In the genomic region with DNA sequence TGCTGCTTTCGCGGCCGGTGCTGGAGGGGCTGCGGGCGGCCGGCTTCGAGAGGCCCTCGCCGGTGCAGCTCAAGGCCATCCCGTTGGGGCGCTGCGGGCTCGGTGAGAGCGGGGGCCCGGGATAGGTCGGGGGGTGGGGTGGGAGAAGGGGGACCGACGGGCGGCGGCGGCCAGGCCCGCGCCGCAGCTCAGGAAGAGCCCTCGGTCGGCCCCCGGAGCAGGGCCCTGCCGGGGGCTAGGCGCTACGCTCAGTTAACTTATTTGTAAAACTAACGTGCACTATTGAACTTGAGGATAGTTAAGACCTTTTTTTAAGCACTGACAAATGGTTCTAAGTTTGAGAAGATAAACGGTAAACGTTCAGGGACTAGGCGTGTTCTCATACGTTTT, we compare ENCODE assay signal across 8 cellular contexts. TPM values are rescaled to one million over a fixed set of nuclear protein-coding genes. Genes with fewer than 3 reads are reported as not detected.
DNase-seq lines count a peak whose midpoint lies in the region; ATAC-seq, FAIRE-seq and TF ChIP-seq lines count a peak whose summit lies in the region.

No MANE protein-coding gene starts in this region.

- H3K27ac ChIP-seq in ACC112 (ENCODE audit: low read depth, low read length) (peak overlapping the region; percentile 84), OCI-LY7 (ENCODE audit: low read depth, low read length, poor library complexity, severe bottlenecking) (peak overlapping the region; percentile 81), esophagus squamous epithelium (peak overlapping the region; percentile 86 to 96 (median 92)), pancreas (peak overlapping the region; percentile 73 to 93 (median 86))

- H2AFZ ChIP-seq in ACC112 (ENCODE audit: low read length, unreplicated experiment) = peak overlapping the region; percentile 95
- H2AFZ ChIP-seq in OCI-LY7 (ENCODE audit: low read length) = peak overlapping the region; percentile 59; the same call in 1 of the 2 replicates

- H3K9me3 ChIP-seq in OCI-LY7 (ENCODE audit: low read length) (no peaks in the 10 kb centered on the region), esophagus squamous epithelium (no peaks in the 10 kb centered on the region), pancreas (no peaks in the 10 kb centered on the region)

- H3K4me3 ChIP-seq in ACC112 (ENCODE audit: low read depth, low read length) (peak overlapping the region; percentile 92), OCI-LY7 (ENCODE audit: low read depth, low read length, poor library complexity, severe bottlenecking) (peak overlapping the region; percentile 83), esophagus squamous epithelium (peak overlapping the region; percentile 79 to 90 (median 84)), pancreas (peak overlapping the region; percentile 69 to 88 (median 84))

- H3K79me2 ChIP-seq in ACC112 (ENCODE audit: control insufficient read depth, insufficient read depth, low read length, unreplicated experiment) = peaks cover 33% of the 10 kb centered on the region
- peaks cover 64% of the 10 kb centered on the region for H3K79me2 ChIP-seq in OCI-LY7 (ENCODE audit: insufficient read depth, low read depth, low read length)

- H3K36me3 ChIP-seq in ACC112 (ENCODE audit: insufficient read depth, low read length) (peaks cover 4% of the 10 kb centered on the region), OCI-LY7 (ENCODE audit: insufficient read depth, low read length) (peaks cover 41% of the 10 kb centered on the region), esophagus squamous epithelium (peaks cover 0 to 32% (median 0%) of the 10 kb centered on the region in 3 donors), pancreas (peaks cover 0 to 7% (median 3%) of the 10 kb centered on the region in 3 donors)

- intact Hi-C loops in OCI-LY7 (cut with micrococcal nuclease; ENCODE audit: unreplicated experiment) (loop anchor here (5.0 to 10.0 kb wide), 6 partner anchors 131 to 1121 kb away; no protein-coding TSS in a partner anchor), esophagus squamous epithelium (cut with DNase I) (no loop called here), pancreas (cut with DNase I) (no loop called here)

- H3K27me3 ChIP-seq in ACC112 (ENCODE audit: insufficient read depth, low read length) = no peaks in the 10 kb centered on the region
- no peaks in the 10 kb centered on the region for H3K27me3 ChIP-seq in esophagus squamous epithelium
- H3K27me3 ChIP-seq in pancreas = no peaks in the 10 kb centered on the region

- POLR2A ChIA-PET in OCI-LY7 (lab: Charles Lee) = interaction anchor here (0.6 to 4.3 kb wide), 8 partner anchors 11 to 347 kb away, joined by 3 to 18 read pairs (median 4); no protein-coding TSS in a partner anchor

- H3K4me2 ChIP-seq in OCI-LY7 (ENCODE audit: low read length) = peak overlapping the region; percentile 85

- TF ChIP-seq POLR2A in esophagus squamous epithelium (IDR thresholded peaks at IDR 0.05) (no peak), H54 (IDR thresholded peaks at IDR 0.05; ENCODE audit: low read depth, low read length) (no peak)

- no TSS peak for BruUV-seq in OCI-LY7 (replicated peaks; lab: Mats Ljungman, UMichigan)

- peaks cover 6% of the 10 kb centered on the region; the same call in 1 of the 2 replicates for H4K20me1 ChIP-seq in OCI-LY7 (ENCODE audit: insufficient read depth, low read length)

- H3K4me1 ChIP-seq in ACC112 (ENCODE audit: control insufficient read depth, insufficient read depth, low read length, unreplicated experiment) (peaks cover 26% of the 10 kb centered on the region), OCI-LY7 (ENCODE audit: insufficient read depth, low read length, poor library complexity, severe bottlenecking) (peaks cover 53% of the 10 kb centered on the region), esophagus squamous epithelium (peaks cover 0 to 33% (median 6%) of the 10 kb centered on the region in 3 donors), pancreas (peaks cover 0 to 9% (median 0%) of the 10 kb centered on the region in 3 donors)

- no peak for FAIRE-seq in pancreas (lab: Jason Lieb, UNC)
- FAIRE-seq in H54 (lab: Jason Lieb, UNC) = no peak

- no peak for DNase-seq in OCI-LY7 (ENCODE audit: low spot score)
- DNase-seq in esophagus squamous epithelium (lab: John Stamatoyannopoulos, UW) = no peak
- DNase-seq in pancreas = no peak
- no peak for DNase-seq in GM19240 (ENCODE audit: insufficient read length, low spot score)
- no peak for DNase-seq in H54 (ENCODE audit: insufficient read length, low spot score)

- no peaks in the 10 kb centered on the region for H3K9me2 ChIP-seq in OCI-LY7 (ENCODE audit: insufficient read depth, low read length)

- TF ChIP-seq CTCF in OCI-LY7 (conservative IDR thresholded peaks at IDR 0.05; ENCODE audit: low read length) (no peak), esophagus squamous epithelium (IDR thresholded peaks at IDR 0.05) (no peak), pancreas (IDR thresholded peaks at IDR 0.05) (no peak)

- ATAC-seq in GM21786 (IDR thresholded peaks at IDR 0.05; ENCODE audit: unreplicated experiment) (peak; percentile 17), pancreas (peak; percentile 18 to 47 (median 38)), HG03469 (IDR thresholded peaks at IDR 0.05; ENCODE audit: unreplicated experiment) (no peak)

- 1 to 3% methylated on average over 4 to 17 of the region's 35 CpGs for WGBS in esophagus squamous epithelium, 2 donors
- WGBS in pancreas, 2 donors = 1% methylated on average over 35 of the region's 35 CpGs

- CTCF ChIA-PET in OCI-LY7 (lab: Charles Lee; ENCODE audit: unreplicated experiment) = interaction anchor here (0.6 kb wide), 1 partner anchor 9 kb away, joined by 3 read pairs; no protein-coding TSS in a partner anchor

RNA-seq across cellular contexts. Expression of gene DDX20, which starts 0.4 kb away (rescaled TPM):
- 28.8 and 32.9 TPM in 2 replicates for total RNA-seq in OCI-LY7 (2014; rRNA removed; shearing (Covaris generic))
- total RNA-seq in OCI-LY7 (2022) (23.0 and 30.0 TPM in 2 replicates), esophagus squamous epithelium (10 to 100 TPM in 3 of 4 donors, 1 to 10 TPM in 1; 7.2 to 23.8 (median 11.5) TPM), pancreas (1 to 10 TPM; 2.4 to 5.4 (median 4.3) TPM)
- polyA plus RNA-seq in pancreas = 1 to 10 TPM; 2.8 to 6.8 TPM

RNA-seq across cellular contexts. Expression of gene INKA2, which starts 16.9 kb away (rescaled TPM):
- total RNA-seq in OCI-LY7 (2014; rRNA removed; shearing (Covaris generic)) = 3.9 and 4.1 TPM in 2 replicates
- total RNA-seq in OCI-LY7 (2022) (10.8 and 12.2 TPM in 2 replicates), esophagus squamous epithelium (1 to 10 TPM; 2.1 to 4.6 (median 3.9) TPM), pancreas (1 to 10 TPM in 3 of 6 donors, under 1 TPM in 3; 0.28 to 2.1 (median 1.1) TPM)
- 1 to 10 TPM in 1 of 2 donors, under 1 TPM in 1; 0.72 to 1.3 TPM for polyA plus RNA-seq in pancreas
